ENCODE assay signal across 18 cellular contexts in genomic region chr6:100194535-100194934, GRCh38.
"Had no signal": no experiment of that assay in that cellular context is flagged by ENCODE, and none has a peak within 500 bp of the region (broad histone marks: within the 10 kb centered on the region; RNA-seq: fewer than 3 reads in every experiment).

No MANE protein-coding gene starts in this region.

- H3K4me1 ChIP-seq: breast epithelium, heart left ventricle, parathyroid adenoma, right lobe of liver, stomach, suprapubic skin, transverse colon had no signal

- H3K27me3 ChIP-seq: breast epithelium, heart left ventricle, right lobe of liver, stomach, suprapubic skin, transverse colon had no signal

- H3K4me3 ChIP-seq: breast epithelium, heart left ventricle, right lobe of liver, stomach, suprapubic skin, transverse colon had no signal

- ATAC-seq: activated naive CD4-positive, alpha-beta T cell treated with anti-CD3 and anti-CD28 coated beads, Interleukin-2, amount 50 U/mL, for 72 hours; heart left ventricle; right lobe of liver; stimulated activated effector memory CD8-positive, alpha-beta T cell treated with anti-CD3 and anti-CD28 coated beads, Interleukin-12 subunit alpha, Interleukin-12 subunit beta, amount 100 ng/mL, for 72 hours had no signal

- H3K27ac ChIP-seq: breast epithelium, heart left ventricle, parathyroid adenoma, right lobe of liver, stomach, suprapubic skin, transverse colon had no signal

- H3K36me3 ChIP-seq: breast epithelium, heart left ventricle, right lobe of liver, stomach, suprapubic skin, transverse colon had no signal

- FAIRE-seq: islet of Langerhans, small intestine, urothelium cell line had no signal

- H3K79me2 ChIP-seq: parathyroid adenoma had no signal

- H2AFZ ChIP-seq: parathyroid adenoma had no signal

- DNase-seq: activated CD4-positive, alpha-beta T cell treated with anti-CD3 and anti-CD28 coated beads for 1 hour; activated T-cell treated with anti-CD3 and anti-CD28 coated beads, Interleukin-2, amount 50 U/mL, for 1 hour; cortex of kidney; heart left ventricle; nucleus accumbens; right lobe of liver; small intestine; stimulated activated CD4-positive, alpha-beta T cell treated with anti-CD3 and anti-CD28 coated beads, Interleukin-2, amount 100 ng/mL, for 24 hours; stomach; T-helper 9 cell; transverse colon had no signal

- H3K9ac ChIP-seq: parathyroid adenoma had no signal

- H3K9me3 ChIP-seq: breast epithelium, right lobe of liver, stomach, suprapubic skin, transverse colon had no signal
